Comparison of ENCODE assay signal across 9 cellular contexts in the genomic region with DNA sequence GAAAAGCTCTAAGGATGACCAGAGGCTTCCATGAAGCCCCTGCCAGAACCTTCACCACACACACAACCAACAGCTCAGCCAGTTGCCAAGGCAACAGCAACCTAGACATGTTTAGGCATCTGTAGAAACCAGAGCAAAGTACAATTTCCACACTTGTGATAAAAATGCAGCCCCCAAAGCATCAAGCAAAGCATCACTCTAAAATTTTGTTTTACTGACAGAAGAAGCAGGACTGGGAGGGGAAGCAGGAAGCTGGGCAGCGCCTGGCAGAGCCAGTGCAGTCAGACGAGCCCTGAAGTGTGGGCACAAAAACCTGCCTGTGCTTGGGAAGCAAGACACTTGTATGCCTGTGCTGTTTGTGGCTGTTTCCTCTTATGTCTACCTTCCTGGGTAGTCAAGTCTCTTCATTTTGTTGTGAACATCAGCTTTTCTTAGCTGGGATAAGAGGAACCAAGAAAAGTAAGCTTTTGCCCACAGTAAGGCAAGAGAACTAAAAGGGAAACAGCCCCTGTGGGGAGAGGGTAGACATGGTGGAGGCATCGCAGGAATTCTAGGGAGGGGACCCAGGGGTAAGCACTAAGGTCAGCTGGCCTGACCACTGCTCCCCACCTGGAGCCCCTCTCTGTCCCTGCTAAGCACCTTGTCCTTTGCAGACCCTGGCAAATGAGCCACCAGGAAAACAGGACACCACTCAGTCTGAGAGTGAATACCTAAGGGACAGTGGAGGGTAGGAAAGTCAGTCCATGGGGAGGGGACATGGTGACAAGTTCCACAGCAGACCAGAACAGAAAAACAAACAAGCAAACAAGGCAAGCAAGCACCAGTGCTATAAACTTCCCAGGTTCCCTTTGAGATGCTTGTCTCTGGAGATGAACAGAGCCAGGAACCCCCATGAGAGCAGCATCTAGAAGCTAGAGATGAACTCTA. TPM values are rescaled to one million over a fixed set of nuclear protein-coding genes. Genes with fewer than 3 reads are reported as not detected.
DNase-seq lines count a peak whose midpoint lies in the region; ATAC-seq and TF ChIP-seq lines count a peak whose summit lies in the region.
"Had no signal": no experiment of that assay in that cellular context is flagged by ENCODE, and none has a peak within 500 bp of the region (broad histone marks: within the 10 kb centered on the region; RNA-seq: fewer than 3 reads in every experiment).

No MANE protein-coding gene starts in this region.

- intact Hi-C loops in CD14-positive monocyte (cut with micrococcal nuclease), result loop anchor here in 1 of 2 donors (5.0 kb wide), 1 partner anchor 39 kb away; no protein-coding TSS in a partner anchor

- no peaks in the 10 kb centered on the region for H3K9me3 Mint-ChIP-seq in CD14-positive monocyte
- no peaks in the 10 kb centered on the region for H3K9me3 Mint-ChIP-seq in naive B cell

- H3K4me3 Mint-ChIP-seq in CD14-positive monocyte, result peak overlapping the region; percentile 50 to 78
- H3K4me3 Mint-ChIP-seq in naive B cell, result peak overlapping the region in 5 of 8 donors; percentile 10 to 55 (median 31)

- H3K4me1 Mint-ChIP-seq in CD14-positive monocyte (peaks cover 90% of the 10 kb centered on the region), naive B cell (peaks cover 60 to 96% (median 87%) of the 10 kb centered on the region in 3 donors)

- H3K27ac Mint-ChIP-seq in CD14-positive monocyte, result peak overlapping the region; percentile 79 to 90 (median 89)
- H3K27ac Mint-ChIP-seq in naive B cell, result peak overlapping the region; percentile 57 to 90 (median 76)

- ATAC-seq in naive B cell (ENCODE audit: low read depth in 2 of 2), result peak; percentile 72 to 74
- no peak for ATAC-seq in HG03135 (IDR thresholded peaks at IDR 0.05; ENCODE audit: unreplicated experiment)

- no peak overlapping the region for H3K4me3 ChIP-seq in NT2/D1 (ENCODE audit: insufficient read length, low read depth)
- H3K4me3 ChIP-seq in coronary artery, result peak overlapping the region; percentile 20
- no peak overlapping the region for H3K4me3 ChIP-seq in H7 (ENCODE audit: insufficient read depth, low read depth, low read length)

- no peaks in the 10 kb centered on the region for H3K36me3 ChIP-seq in NT2/D1 (ENCODE audit: insufficient read depth, insufficient read length, low read length)
- no peaks in the 10 kb centered on the region for H3K36me3 ChIP-seq in H7 (replicated peaks; ENCODE audit: control insufficient read depth, insufficient read depth, low read length)

- peak overlapping the region; percentile 1 for H3K9ac ChIP-seq in NT2/D1 (ENCODE audit: insufficient read length, low read depth)

- peaks cover 13% of the 10 kb centered on the region for H3K4me1 ChIP-seq in NT2/D1 (ENCODE audit: insufficient read depth, insufficient read length)

- peaks cover 6% of the 10 kb centered on the region; the same call in 1 of the 2 replicates for H3K9me3 ChIP-seq in NT2/D1 (ENCODE audit: insufficient read depth, low read length)

- peak overlapping the region; percentile 66 to 71 for H3K27ac ChIP-seq in coronary artery

- H3K36me3 Mint-ChIP-seq in CD14-positive monocyte, result peaks cover 3% of the 10 kb centered on the region in 2 donors
- H3K36me3 Mint-ChIP-seq in naive B cell, result no peaks in the 10 kb centered on the region

- peaks cover 0 to 3% (median 0%) of the 10 kb centered on the region in 3 donors for H3K27me3 Mint-ChIP-seq in CD14-positive monocyte (ENCODE audit: low read depth in 3 of 3)
- H3K27me3 Mint-ChIP-seq in naive B cell, result no peaks in the 10 kb centered on the region

- no peak for TF ChIP-seq CTCF in CD14-positive monocyte (IDR thresholded peaks at IDR 0.05)
- TF ChIP-seq CTCF in coronary artery (IDR thresholded peaks at IDR 0.05), result no peak

- H3K27me3 ChIP-seq in NT2/D1 (ENCODE audit: insufficient read depth, insufficient read length) (no peaks in the 10 kb centered on the region), H7 (ENCODE audit: control insufficient read depth, insufficient read depth, low read length) (no peaks in the 10 kb centered on the region)

- DNase-seq in CD14-positive monocyte (ENCODE audit: low spot score), result no peak
- no peak for DNase-seq in NT2/D1 (ENCODE audit: low read depth, low spot score)
- no peak for DNase-seq in coronary artery (ENCODE audit: low spot score)
- peak; percentile 12 for DNase-seq in naive B cell
- DNase-seq in H7, result no peak
- no peak for DNase-seq in kidney glomerular epithelial cell (lab: John Stamatoyannopoulos, UW)
- no peak for DNase-seq in DMS153 treated with DMSO at 0.1 percent for 48 hours (lab: John Stamatoyannopoulos, UW; ENCODE audit: unreplicated experiment)
- DNase-seq: activated CD4-positive, alpha-beta T cell treated with anti-CD3 and anti-CD28 coated beads for 4 hours had no signal

RNA-seq across cellular contexts. Expression of gene PACSIN2, which starts 13.4 kb away (rescaled TPM):
- polyA plus RNA-seq in CD14-positive monocyte (10 to 100 TPM; 31.2 to 40.2 TPM), naive B cell (ENCODE audit: low read depth in 6 of 6) (10 to 100 TPM; 30.9 to 43.4 (median 37.3) TPM)
- total RNA-seq in H7 (2014; rRNA removed; shearing (Covaris generic)), result 60.1 and 63.1 TPM in 2 replicates
